In the genomic region with DNA sequence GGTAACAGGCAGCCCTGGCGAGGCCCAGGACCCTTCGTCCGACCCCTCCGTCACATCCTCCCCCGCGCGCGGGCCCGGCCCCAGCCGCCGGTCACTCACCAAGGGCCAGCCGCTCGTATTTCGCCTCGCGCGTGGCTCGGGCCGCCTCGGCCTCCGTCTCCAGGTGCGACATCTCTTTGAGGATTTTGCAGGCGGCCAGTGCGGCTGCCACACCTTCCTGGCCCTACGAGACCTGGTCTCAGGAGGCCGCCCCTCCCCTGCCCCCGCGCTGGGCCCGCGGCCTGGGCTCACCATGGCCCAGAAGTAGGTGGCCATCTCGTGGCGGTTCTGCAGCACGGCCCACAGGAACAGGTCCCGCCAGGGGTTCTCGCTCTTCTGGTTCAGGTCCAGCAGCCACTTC, we compare ENCODE assay signal across 30 cellular contexts.
"Had no signal": no experiment of that assay in that cellular context is flagged by ENCODE, and none has a peak within 500 bp of the region (broad histone marks: within the 10 kb centered on the region; RNA-seq: fewer than 3 reads in every experiment).

No MANE protein-coding gene starts in this region.

- H3K36me3 ChIP-seq: ascending aorta, cardiac muscle cell had no signal

- FAIRE-seq: bronchial epithelial cell, TTC549 had no signal

- H3K9me3 ChIP-seq: ascending aorta had no signal

- H3K27me3 ChIP-seq: ascending aorta, cardiac muscle cell had no signal

- DNase-seq: activated B cell treated with CpG ODN at 0.5 μM for 24 hours; activated CD4-positive, alpha-beta memory T cell treated with anti-CD3 and anti-CD28 coated beads for 36 hours; activated CD4-positive, alpha-beta T cell treated with anti-CD3 and anti-CD28 coated beads for 4 hours; activated CD4-positive, alpha-beta T cell treated with anti-CD3 and anti-CD28 coated beads, Interleukin-2, amount 10 ng/mL, durations not matched to agents 24 days and 14 days; activated CD4-positive, alpha-beta T cell treated with anti-CD3 and anti-CD28 coated beads, Interleukin-2, amount 50 U/mL, for 1 hour; activated CD4-positive, alpha-beta T cell treated with anti-CD3 and anti-CD28 coated beads, Interleukin-2, amount 50 U/mL, for 4 hours; activated CD4-positive, CD25-positive, alpha-beta regulatory T cell treated with anti-CD3 and anti-CD28 coated beads, Interleukin-2, amount 50 U/mL, for 72 hours; activated CD8-positive, alpha-beta memory T cell treated with anti-CD3 and anti-CD28 coated beads, Interleukin-2, amount 10 ng/mL, durations not matched to agents 7 days and 5 days; activated CD8-positive, alpha-beta memory T cell treated with anti-CD3 and anti-CD28 coated beads, Interleukin-2, amount 50 U/mL, for 48 hours; activated CD8-positive, alpha-beta T cell treated with anti-CD3 and anti-CD28 coated beads for 36 hours; activated effector memory CD4-positive, alpha-beta T cell treated with Interleukin-2 at 50 U/mL for 16 hours; activated gamma-delta T cell; activated naive CD4-positive, alpha-beta T cell treated with anti-CD3 and anti-CD28 coated beads, Interleukin-2, amount 10 ng/mL, durations not matched to agents 7 days and 5 days; activated naive CD4-positive, alpha-beta T cell treated with Interleukin-2 at 50 U/mL for 16 hours; activated naive CD8-positive, alpha-beta T cell treated with anti-CD3 and anti-CD28 coated beads, Interleukin-2, amount 10 ng/mL, durations not matched to agents 7 days and 5 days; activated naive CD8-positive, alpha-beta T cell treated with anti-CD3 and anti-CD28 coated beads, Interleukin-2, amount 50 U/mL, for 24 hours; activated T-cell treated with anti-CD3 and anti-CD28 coated beads, Interleukin-2, amount 50 U/mL, for 24 hours; activated T-cell treated with anti-CD3 and anti-CD28 coated beads, Interleukin-2, amount 50 U/mL, for 48 hours; amygdala; anterior cingulate cortex; caudate nucleus; cerebellar nuclear complex; T-helper 1 cell; T-helper 2 cell; T-helper 9 cell had no signal

- H3K27ac ChIP-seq: ascending aorta, cardiac muscle cell, VCaP had no signal

- H3K4me1 ChIP-seq: ascending aorta had no signal

- H3K4me3 ChIP-seq: ascending aorta, cardiac muscle cell had no signal
